15 cellular contexts compared by ENCODE assay signal in the genomic region with DNA sequence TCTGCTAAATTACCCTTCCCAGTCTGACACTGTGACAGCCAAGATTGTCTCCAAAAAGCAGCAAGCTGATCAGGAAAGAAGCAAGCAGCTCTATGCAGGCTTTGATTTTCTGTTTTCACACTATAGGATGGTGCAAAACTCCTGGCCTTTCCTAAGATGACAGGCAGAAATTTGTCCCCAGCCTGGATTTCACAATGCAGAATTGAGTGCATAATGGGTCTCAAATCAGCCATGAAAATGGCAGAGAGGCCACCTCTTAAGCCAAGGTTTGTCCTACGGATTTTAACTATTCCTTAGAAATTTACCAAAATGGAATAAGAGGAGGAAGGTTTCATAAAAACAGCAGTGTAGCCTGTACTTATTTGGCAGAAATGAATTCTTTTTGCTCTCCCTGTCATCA. TPM values are rescaled to one million over a fixed set of nuclear protein-coding genes. Genes with fewer than 3 reads are reported as not detected.
DNase-seq lines count a peak whose midpoint lies in the region; ATAC-seq and TF ChIP-seq lines count a peak whose summit lies in the region.
"Had no signal": no experiment of that assay in that cellular context is flagged by ENCODE, and none has a peak within 500 bp of the region (broad histone marks: within the 10 kb centered on the region; RNA-seq: fewer than 3 reads in every experiment).

No MANE protein-coding gene starts in this region.

- TF ChIP-seq POLR2A in body of pancreas (IDR thresholded peaks at IDR 0.05), result no peak

- H3K36me3 ChIP-seq in heart right ventricle, result no peaks in the 10 kb centered on the region
- H3K36me3 ChIP-seq in neural cell (ENCODE audit: insufficient read depth, low read length), result no peaks in the 10 kb centered on the region
- H3K36me3 ChIP-seq in upper lobe of right lung, result no peaks in the 10 kb centered on the region
- H3K36me3 ChIP-seq in body of pancreas (replicated peaks in 1 of 2; ENCODE audit: insufficient read depth in 1 of 2, low read depth in 2 of 2), result no peaks in the 10 kb centered on the region
- H3K36me3 ChIP-seq: spleen, transverse colon had no signal

- ATAC-seq in heart right ventricle (no peak), upper lobe of right lung (no peak), HG03469 (IDR thresholded peaks at IDR 0.05; ENCODE audit: unreplicated experiment) (no peak), body of pancreas (no peak)
- no peak for ATAC-seq in stimulated activated naive CD8-positive, alpha-beta T cell treated with anti-CD3 and anti-CD28 coated beads, Interleukin-15, Interleukin-2, amounts not matched to agents 100 U/mL and 50 U/mL, for 24 hours
- ATAC-seq: A549; activated CD8-positive, alpha-beta T cell treated with anti-CD3 and anti-CD28 coated beads for 36 hours; naive thymus-derived CD4-positive, alpha-beta T cell had no signal

- H3K27me3 ChIP-seq in heart right ventricle, result peaks cover 0 to 24% (median 0%) of the 10 kb centered on the region in 7 donors
- H3K27me3 ChIP-seq in neural cell (ENCODE audit: insufficient read depth, low read depth, low read length), result no peaks in the 10 kb centered on the region
- H3K27me3 ChIP-seq in upper lobe of right lung, result peaks cover 10% of the 10 kb centered on the region
- H3K27me3 ChIP-seq in body of pancreas, result no peaks in the 10 kb centered on the region

- DNase-seq in heart right ventricle (no peak), cardiac septum (ENCODE audit: low spot score) (no peak), epithelial cell of proximal tubule (ENCODE audit: low read depth) (no peak), upper lobe of right lung (no peak), body of pancreas (no peak)
- no peak for DNase-seq in stimulated activated naive CD8-positive, alpha-beta T cell treated with anti-CD3 and anti-CD28 coated beads, Interleukin-15, Interleukin-2, amounts not matched to agents 100 U/mL and 50 U/mL, for 24 hours
- DNase-seq: activated CD8-positive, alpha-beta T cell treated with anti-CD3 and anti-CD28 coated beads for 36 hours; activated effector memory CD4-positive, alpha-beta T cell treated with Interleukin-2 at 50 U/mL for 16 hours; Caco-2; naive thymus-derived CD4-positive, alpha-beta T cell; spleen; transverse colon had no signal

- H3K9ac ChIP-seq in neural cell (ENCODE audit: low read length), result peak overlapping the region; percentile 77

- WGBS in heart right ventricle, 2 donors, result 50 to 74% methylated on average over 1 of the region's 1 CpG
- 96 to 100% methylated on average over 1 of the region's 1 CpG for WGBS in body of pancreas, 2 donors

- no peak overlapping the region for H2AFZ ChIP-seq in neural cell (ENCODE audit: low read depth, low read length)

- no peak for TF ChIP-seq EP300 in neural cell (conservative IDR thresholded peaks at IDR 0.05; ENCODE audit: poor library complexity, severe bottlenecking)

- peak overlapping the region in 8 of 10 donors; percentile 1 to 62 (median 54) for H3K4me3 ChIP-seq in heart right ventricle
- peak overlapping the region; percentile 61 for H3K4me3 ChIP-seq in epithelial cell of proximal tubule (ENCODE audit: low read depth, low read length)
- peak overlapping the region; percentile 70 for H3K4me3 ChIP-seq in neural cell (ENCODE audit: low read length)
- peak overlapping the region; percentile 46 for H3K4me3 ChIP-seq in upper lobe of right lung
- H3K4me3 ChIP-seq in body of pancreas, result no peak overlapping the region
- H3K4me3 ChIP-seq: A549, spleen had no signal

- peaks cover 0 to 64% (median 13%) of the 10 kb centered on the region in 9 donors for H3K4me1 ChIP-seq in heart right ventricle
- peaks cover 9% of the 10 kb centered on the region for H3K4me1 ChIP-seq in upper lobe of right lung
- peaks cover 18% of the 10 kb centered on the region for H3K4me1 ChIP-seq in body of pancreas
- H3K4me1 ChIP-seq: A549, Caco-2 had no signal

- peak overlapping the region; percentile 82 for H3K4me2 ChIP-seq in neural cell (ENCODE audit: low read length)
- H3K4me2 ChIP-seq: A549 had no signal

- peaks cover 41% of the 10 kb centered on the region for H3K79me2 ChIP-seq in neural cell (replicated peaks; ENCODE audit: insufficient read depth, low read length)

- intact Hi-C loops in heart right ventricle (cut with DNase I) (loop anchor here in 4 of 10 donors (10.0 kb wide), 2 partner anchors 140 to 190 kb away; no protein-coding TSS in a partner anchor), cardiac septum (cut with DNase I) (no loop called here), upper lobe of right lung (cut with DNase I) (no loop called here), body of pancreas (cut with DNase I) (no loop called here)

- TF ChIP-seq CTCF in heart right ventricle (IDR thresholded peaks at IDR 0.05) (no peak), epithelial cell of proximal tubule (conservative IDR thresholded peaks at IDR 0.05; ENCODE audit: low read depth, low read length) (no peak), neural cell (IDR thresholded peaks at IDR 0.05; ENCODE audit: poor library complexity, severe bottlenecking) (no peak), upper lobe of right lung (IDR thresholded peaks at IDR 0.05) (no peak), body of pancreas (IDR thresholded peaks at IDR 0.05) (no peak)

- peaks cover 3% of the 10 kb centered on the region for H3F3A ChIP-seq in neural cell (ENCODE audit: insufficient read depth, low read length, poor library complexity, severe bottlenecking)

- H3K9me3 ChIP-seq in heart right ventricle (no peaks in the 10 kb centered on the region), neural cell (ENCODE audit: low read length) (no peaks in the 10 kb centered on the region), upper lobe of right lung (no peaks in the 10 kb centered on the region), body of pancreas (no peaks in the 10 kb centered on the region)
- H3K9me3 ChIP-seq: A549, Caco-2, spleen, transverse colon had no signal

- H4K20me1 ChIP-seq in neural cell (ENCODE audit: insufficient read depth), result no peaks in the 10 kb centered on the region

- peak overlapping the region in 7 of 10 donors; percentile 8 to 92 (median 86) for H3K27ac ChIP-seq in heart right ventricle
- peak overlapping the region; percentile 89 for H3K27ac ChIP-seq in neural cell (ENCODE audit: low read length)
- H3K27ac ChIP-seq in upper lobe of right lung, result no peak overlapping the region
- H3K27ac ChIP-seq in body of pancreas, result no peak overlapping the region
- H3K27ac ChIP-seq: A549, spleen had no signal

- TF ChIP-seq RAD21 in neural cell (conservative IDR thresholded peaks at IDR 0.05), result no peak

- H3K9me2 ChIP-seq in neural cell (ENCODE audit: insufficient read depth, low read length), result no peaks in the 10 kb centered on the region

TF ChIP-seq in neural cell, 6 proteins besides CTCF, POLR2A, EP300 and RAD21:
- no peak for TF ChIP-seq MXI1 (conservative IDR thresholded peaks at IDR 0.05; ENCODE audit: poor library complexity, severe bottlenecking)
- no peak for TF ChIP-seq EZH2 (IDR thresholded peaks at IDR 0.05; ENCODE audit: borderline replicate concordance, insufficient read depth, low read length, poor library complexity, severe bottlenecking)
- TF ChIP-seq, protein P1, sequence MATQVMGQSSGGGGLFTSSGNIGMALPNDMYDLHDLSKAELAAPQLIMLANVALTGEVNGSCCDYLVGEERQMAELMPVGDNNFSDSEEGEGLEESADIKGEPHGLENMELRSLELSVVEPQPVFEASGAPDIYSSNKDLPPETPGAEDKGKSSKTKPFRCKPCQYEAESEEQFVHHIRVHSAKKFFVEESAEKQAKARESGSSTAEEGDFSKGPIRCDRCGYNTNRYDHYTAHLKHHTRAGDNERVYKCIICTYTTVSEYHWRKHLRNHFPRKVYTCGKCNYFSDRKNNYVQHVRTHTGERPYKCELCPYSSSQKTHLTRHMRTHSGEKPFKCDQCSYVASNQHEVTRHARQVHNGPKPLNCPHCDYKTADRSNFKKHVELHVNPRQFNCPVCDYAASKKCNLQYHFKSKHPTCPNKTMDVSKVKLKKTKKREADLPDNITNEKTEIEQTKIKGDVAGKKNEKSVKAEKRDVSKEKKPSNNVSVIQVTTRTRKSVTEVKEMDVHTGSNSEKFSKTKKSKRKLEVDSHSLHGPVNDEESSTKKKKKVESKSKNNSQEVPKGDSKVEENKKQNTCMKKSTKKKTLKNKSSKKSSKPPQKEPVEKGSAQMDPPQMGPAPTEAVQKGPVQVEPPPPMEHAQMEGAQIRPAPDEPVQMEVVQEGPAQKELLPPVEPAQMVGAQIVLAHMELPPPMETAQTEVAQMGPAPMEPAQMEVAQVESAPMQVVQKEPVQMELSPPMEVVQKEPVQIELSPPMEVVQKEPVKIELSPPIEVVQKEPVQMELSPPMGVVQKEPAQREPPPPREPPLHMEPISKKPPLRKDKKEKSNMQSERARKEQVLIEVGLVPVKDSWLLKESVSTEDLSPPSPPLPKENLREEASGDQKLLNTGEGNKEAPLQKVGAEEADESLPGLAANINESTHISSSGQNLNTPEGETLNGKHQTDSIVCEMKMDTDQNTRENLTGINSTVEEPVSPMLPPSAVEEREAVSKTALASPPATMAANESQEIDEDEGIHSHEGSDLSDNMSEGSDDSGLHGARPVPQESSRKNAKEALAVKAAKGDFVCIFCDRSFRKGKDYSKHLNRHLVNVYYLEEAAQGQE (IDR thresholded peaks at IDR 0.05; ENCODE audit: borderline replicate concordance), result no peak
- no peak for TF ChIP-seq SMC3 (conservative IDR thresholded peaks at IDR 0.05; ENCODE audit: poor library complexity)
- no peak for TF ChIP-seq POLR2AphosphoS5 (IDR thresholded peaks at IDR 0.05)
- no peak for TF ChIP-seq TAF1 (IDR thresholded peaks at IDR 0.05; ENCODE audit: low read depth)

RNA-seq across cellular contexts. Expression of a gene that starts 1.2 kb away (rescaled TPM):
- 10 to 100 TPM in 1 of 10 donors, 1 to 10 TPM in 9; 1.6 to 19.6 (median 4.9) TPM for total RNA-seq in heart right ventricle
- 1 to 10 TPM; 3.6 to 7.5 TPM for polyA plus RNA-seq in heart right ventricle
- 7.0 TPM for total RNA-seq in cardiac septum
- total RNA-seq in epithelial cell of proximal tubule, result 6.9 and 8.3 TPM in 2 replicates
- 50.4 and 50.5 TPM in 2 replicates for polyA plus RNA-seq in neural cell
- 121 and 134 TPM in 2 replicates for polyA minus RNA-seq in neural cell
- total RNA-seq in upper lobe of right lung, result 19.8 TPM
- total RNA-seq in body of pancreas, result 1 to 10 TPM in 1 of 2 donors, not detected in 1; 3.1 TPM
- total RNA-seq: activated CD8-positive, alpha-beta T cell treated with anti-CD3 and anti-CD28 coated beads for 36 hours; Caco-2; naive thymus-derived CD4-positive, alpha-beta T cell had no signal
- polyA plus RNA-seq: A549; naive thymus-derived CD4-positive, alpha-beta T cell had no signal

Comparison
In these comparisons a context has a peak if more than half of its experiments do, and no peak if none do; other contexts are left out.
1. H3K27ac ChIP-seq: peak in heart right ventricle (7 of 10) and neural cell (single experiment); none in upper lobe of right lung (single experiment) and body of pancreas (0 of 4).
2. H3K4me3 ChIP-seq: peak in heart right ventricle (8 of 10), epithelial cell of proximal tubule (single experiment), neural cell (single experiment) and upper lobe of right lung (single experiment); none in body of pancreas (0 of 2).